In the genomic region with DNA sequence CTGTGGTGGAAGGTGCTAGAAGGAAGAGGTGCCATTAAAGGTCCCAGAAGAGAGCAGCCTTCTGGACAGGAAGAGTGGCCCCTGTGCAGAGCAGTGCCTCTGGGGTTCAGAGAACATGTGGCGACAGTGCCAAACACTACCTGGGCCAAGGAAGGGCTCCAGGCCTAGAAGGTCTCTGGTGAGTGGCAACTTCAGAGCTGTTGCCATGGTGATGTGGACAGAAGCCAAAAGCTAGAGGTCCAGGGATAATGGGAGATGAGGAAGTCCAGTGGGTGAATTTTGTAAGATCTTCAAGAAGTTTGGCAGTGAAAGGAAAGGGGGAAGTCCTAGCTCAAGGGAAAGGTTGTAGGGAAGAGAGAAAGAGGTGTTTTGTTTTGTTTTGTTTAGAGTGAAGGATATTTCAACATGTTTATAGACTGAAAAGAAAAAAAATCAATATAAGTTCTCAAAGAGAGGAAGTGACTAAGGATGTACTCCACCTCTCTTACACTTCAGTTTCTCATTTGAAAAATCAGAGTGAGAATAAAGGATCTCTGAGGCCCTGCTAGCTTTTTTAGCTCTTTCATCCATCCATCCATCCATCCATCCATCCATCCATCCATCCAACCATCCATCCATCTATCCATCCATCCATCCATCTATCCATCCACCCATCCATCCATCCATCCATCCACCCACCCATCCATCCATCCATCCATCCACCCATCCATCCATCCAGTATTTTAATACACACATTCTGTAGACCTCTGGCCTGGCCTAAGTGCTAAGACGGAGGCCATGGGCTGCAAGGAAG, we compare ENCODE assay signal across 9 cellular contexts.
A peak's percentile ranks its signal among the peaks of the same experiment; 100 is the strongest.
DNase-seq lines count a peak whose midpoint lies in the region; ATAC-seq and TF ChIP-seq lines count a peak whose summit lies in the region.
"Had no signal": no experiment of that assay in that cellular context is flagged by ENCODE, and none has a peak within 500 bp of the region (broad histone marks: within the 10 kb centered on the region; RNA-seq: fewer than 3 reads in every experiment).

No MANE protein-coding gene starts in this region.

- TF ChIP-seq EP300 in Ishikawa (IDR thresholded peaks at IDR 0.05; ENCODE audit: borderline replicate concordance): no peak

- intact Hi-C loops in Calu3 (cut with micrococcal nuclease; ENCODE audit: unreplicated experiment): no loop called here
- intact Hi-C loops in activated T-helper 1 cell treated with anti-CD3 and anti-CD28 coated beads, Interleukin-12 subunit alpha, Interleukin-12 subunit beta, Interleukin-2, Interleukin-4 antibody, amounts not matched to agents 30 ng/mL and 10 ng/mL and 1 ng/mL, durations not matched to agents 14 hours and 24 hours and 36 hours (cut with micrococcal nuclease): loop anchor here (10.0 kb wide), 1 partner anchor 354 kb away; no protein-coding TSS in a partner anchor

- H3K4me1 Mint-ChIP-seq in Calu3 (ENCODE audit: low read depth, unreplicated experiment): peaks cover 45% of the 10 kb centered on the region
- H3K4me1 Mint-ChIP-seq in activated T-helper 1 cell treated with anti-CD3 and anti-CD28 coated beads, Interleukin-12 subunit alpha, Interleukin-12 subunit beta, Interleukin-2, Interleukin-4 antibody, amounts not matched to agents 30 ng/mL and 10 ng/mL and 1 ng/mL, durations not matched to agents 14 hours and 24 hours and 36 hours (ENCODE audit: low read depth): peaks cover 66% of the 10 kb centered on the region
- peaks cover 0 to 49% (median 4%) of the 10 kb centered on the region in 4 donors for H3K4me1 Mint-ChIP-seq in naive thymus-derived CD8-positive, alpha-beta T cell

- TF ChIP-seq RAD21 in Ishikawa (IDR thresholded peaks at IDR 0.05; ENCODE audit: low read depth): no peak

- no peak for TF ChIP-seq CTCF in Calu3 (IDR thresholded peaks at IDR 0.05; ENCODE audit: unreplicated experiment)

- H3K36me3 Mint-ChIP-seq in Calu3 (ENCODE audit: insufficient read depth, unreplicated experiment): peaks cover 7% of the 10 kb centered on the region
- H3K36me3 Mint-ChIP-seq in activated T-helper 1 cell treated with anti-CD3 and anti-CD28 coated beads, Interleukin-12 subunit alpha, Interleukin-12 subunit beta, Interleukin-2, Interleukin-4 antibody, amounts not matched to agents 30 ng/mL and 10 ng/mL and 1 ng/mL, durations not matched to agents 14 hours and 24 hours and 36 hours (ENCODE audit: low read depth): peaks cover 3% of the 10 kb centered on the region
- H3K36me3 Mint-ChIP-seq in naive thymus-derived CD8-positive, alpha-beta T cell: no peaks in the 10 kb centered on the region

- no peaks in the 10 kb centered on the region for H3K9me3 Mint-ChIP-seq in Calu3 (ENCODE audit: low read depth, unreplicated experiment)
- no peaks in the 10 kb centered on the region for H3K9me3 Mint-ChIP-seq in activated T-helper 1 cell treated with anti-CD3 and anti-CD28 coated beads, Interleukin-12 subunit alpha, Interleukin-12 subunit beta, Interleukin-2, Interleukin-4 antibody, amounts not matched to agents 30 ng/mL and 10 ng/mL and 1 ng/mL, durations not matched to agents 14 hours and 24 hours and 36 hours
- no peaks in the 10 kb centered on the region for H3K9me3 Mint-ChIP-seq in naive thymus-derived CD8-positive, alpha-beta T cell

- no TSS peak for BruUV-seq in Calu3 (replicated peaks; lab: Mats Ljungman, UMichigan)

- peak overlapping the region; percentile 9 for H3K4me3 Mint-ChIP-seq in Calu3 (ENCODE audit: low read depth, unreplicated experiment)
- peak overlapping the region; percentile 15 for H3K4me3 Mint-ChIP-seq in activated T-helper 1 cell treated with anti-CD3 and anti-CD28 coated beads, Interleukin-12 subunit alpha, Interleukin-12 subunit beta, Interleukin-2, Interleukin-4 antibody, amounts not matched to agents 30 ng/mL and 10 ng/mL and 1 ng/mL, durations not matched to agents 14 hours and 24 hours and 36 hours
- peak overlapping the region in 1 of 10 donors; percentile 12 for H3K4me3 Mint-ChIP-seq in naive thymus-derived CD8-positive, alpha-beta T cell

- H3K27me3 Mint-ChIP-seq in Calu3 (ENCODE audit: unreplicated experiment): no peaks in the 10 kb centered on the region
- peaks cover 1% of the 10 kb centered on the region for H3K27me3 Mint-ChIP-seq in activated T-helper 1 cell treated with anti-CD3 and anti-CD28 coated beads, Interleukin-12 subunit alpha, Interleukin-12 subunit beta, Interleukin-2, Interleukin-4 antibody, amounts not matched to agents 30 ng/mL and 10 ng/mL and 1 ng/mL, durations not matched to agents 14 hours and 24 hours and 36 hours (ENCODE audit: insufficient read depth)
- peaks cover 0 to 30% (median 9%) of the 10 kb centered on the region in 5 donors for H3K27me3 Mint-ChIP-seq in naive thymus-derived CD8-positive, alpha-beta T cell

- POLR2A ChIA-PET in naive thymus-derived CD8-positive, alpha-beta T cell (lab: Charles Lee): no interaction called here

- CTCF ChIA-PET in Calu3 (lab: Charles Lee): interaction anchor here (0.6 to 1.0 kb wide), 3 partner anchors 74 to 116 kb away, joined by 3 to 4 read pairs (median 4); partner anchors contain the start of gene SMNDC1

- peak overlapping the region; percentile 89 for H3K27ac Mint-ChIP-seq in Calu3 (ENCODE audit: unreplicated experiment)
- H3K27ac Mint-ChIP-seq in activated T-helper 1 cell treated with anti-CD3 and anti-CD28 coated beads, Interleukin-12 subunit alpha, Interleukin-12 subunit beta, Interleukin-2, Interleukin-4 antibody, amounts not matched to agents 30 ng/mL and 10 ng/mL and 1 ng/mL, durations not matched to agents 14 hours and 24 hours and 36 hours: peak overlapping the region; percentile 93
- H3K27ac Mint-ChIP-seq in naive thymus-derived CD8-positive, alpha-beta T cell: peak overlapping the region in 2 of 10 donors; percentile 40 to 57

- no peak for ATAC-seq in HG03469 (IDR thresholded peaks at IDR 0.05; ENCODE audit: unreplicated experiment)
- no peak for ATAC-seq in naive thymus-derived CD8-positive, alpha-beta T cell
- no peak for ATAC-seq in GM19455 (IDR thresholded peaks at IDR 0.05; ENCODE audit: unreplicated experiment)

- DNase-seq in Calu3: peak; percentile 79
- no peak for DNase-seq in activated T-helper 1 cell treated with anti-CD3 and anti-CD28 coated beads, Interleukin-12 subunit alpha, Interleukin-12 subunit beta, Interleukin-2, Interleukin-4 antibody, amounts not matched to agents 30 ng/mL and 10 ng/mL and 1 ng/mL, durations not matched to agents 14 hours and 24 hours and 36 hours (ENCODE audit: low spot score)
- DNase-seq in lung microvascular endothelial cell (ENCODE audit: low read depth in 2 of 2): peak; percentile 31 to 77
- no peak for DNase-seq in naive thymus-derived CD8-positive, alpha-beta T cell
- DNase-seq: activated gamma-delta T cell, NCI-H2081 treated with DMSO at 0.1 percent for 48 hours had no signal

TF ChIP-seq in Ishikawa, 13 proteins besides CTCF, POLR2A, EP300 and RAD21:
- TF ChIP-seq NFIC (IDR thresholded peaks at IDR 0.05) (peak; percentile 64), CEBPB (IDR thresholded peaks at IDR 0.05) (no peak)

Comparison
In these comparisons a context has a peak if more than half of its experiments do, and no peak if none do; other contexts are left out.
1. DNase-seq: peak in Calu3 (single experiment) and lung microvascular endothelial cell (2 of 2); none in activated T-helper 1 cell treated with anti-CD3 and anti-CD28 coated beads, Interleukin-12 subunit alpha, Interleukin-12 subunit beta, Interleukin-2, Interleukin-4 antibody, amounts not matched to agents 30 ng/mL and 10 ng/mL and 1 ng/mL, durations not matched to agents 14 hours and 24 hours and 36 hours (single experiment) and naive thymus-derived CD8-positive, alpha-beta T cell (0 of 10).